ENCODE assay signal across 1 cellular context in genomic region chr1:214318956-214319355, GRCh38.
TF ChIP-seq lines count a peak whose summit lies in the region.

No MANE protein-coding gene starts in this region.

TF ChIP-seq in HepG2, 621 proteins besides CTCF, POLR2A, EP300 and RAD21 (continued from another document and continues in another):
- TF ChIP-seq ZNF770 (CRISPR knock-in tag; IDR thresholded peaks at IDR 0.05), result no peak
- TF ChIP-seq SAP130 (CRISPR knock-in tag; IDR thresholded peaks at IDR 0.05; ENCODE audit: low read depth), result peak; percentile 54; the same call in 1 of the 2 replicates
- TF ChIP-seq EED (CRISPR knock-in tag; IDR thresholded peaks at IDR 0.05), result no peak
- no peak for TF ChIP-seq SNRNP70 (IDR thresholded peaks at IDR 0.05; ENCODE audit: low read depth, low read length)
- TF ChIP-seq ZNF891 (CRISPR knock-in tag; IDR thresholded peaks at IDR 0.05), result no peak
- TF ChIP-seq PHF20 (CRISPR knock-in tag; IDR thresholded peaks at IDR 0.05), result no peak
- peak; percentile 35 for TF ChIP-seq ZEB1 (IDR thresholded peaks at IDR 0.05; ENCODE audit: insufficient replicate concordance, low read depth)
- 0 out of 2 replicates have a peak, but pooled peaks have one; percentile 22 for TF ChIP-seq TBX2 (CRISPR knock-in tag; IDR thresholded peaks at IDR 0.05; ENCODE audit: borderline replicate concordance)
- no peak for TF ChIP-seq ZNF567 (CRISPR knock-in tag; IDR thresholded peaks at IDR 0.05; ENCODE audit: borderline replicate concordance)
- peak; percentile 46; the same call in 1 of the 2 replicates for TF ChIP-seq ZFX (CRISPR knock-in tag; IDR thresholded peaks at IDR 0.05; ENCODE audit: low read depth)
- TF ChIP-seq CC2D1A (CRISPR knock-in tag; IDR thresholded peaks at IDR 0.05), result no peak
- peak; percentile 38; the same call in 1 of the 2 replicates for TF ChIP-seq NCOR1 (IDR thresholded peaks at IDR 0.05; ENCODE audit: borderline replicate concordance, low read length)
- TF ChIP-seq, protein P1, sequence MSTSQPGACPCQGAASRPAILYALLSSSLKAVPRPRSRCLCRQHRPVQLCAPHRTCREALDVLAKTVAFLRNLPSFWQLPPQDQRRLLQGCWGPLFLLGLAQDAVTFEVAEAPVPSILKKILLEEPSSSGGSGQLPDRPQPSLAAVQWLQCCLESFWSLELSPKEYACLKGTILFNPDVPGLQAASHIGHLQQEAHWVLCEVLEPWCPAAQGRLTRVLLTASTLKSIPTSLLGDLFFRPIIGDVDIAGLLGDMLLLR (CRISPR knock-in tag; IDR thresholded peaks at IDR 0.05), result no peak
- TF ChIP-seq PHF8 (CRISPR knock-in tag; IDR thresholded peaks at IDR 0.05), result no peak
- TF ChIP-seq, protein P2, sequence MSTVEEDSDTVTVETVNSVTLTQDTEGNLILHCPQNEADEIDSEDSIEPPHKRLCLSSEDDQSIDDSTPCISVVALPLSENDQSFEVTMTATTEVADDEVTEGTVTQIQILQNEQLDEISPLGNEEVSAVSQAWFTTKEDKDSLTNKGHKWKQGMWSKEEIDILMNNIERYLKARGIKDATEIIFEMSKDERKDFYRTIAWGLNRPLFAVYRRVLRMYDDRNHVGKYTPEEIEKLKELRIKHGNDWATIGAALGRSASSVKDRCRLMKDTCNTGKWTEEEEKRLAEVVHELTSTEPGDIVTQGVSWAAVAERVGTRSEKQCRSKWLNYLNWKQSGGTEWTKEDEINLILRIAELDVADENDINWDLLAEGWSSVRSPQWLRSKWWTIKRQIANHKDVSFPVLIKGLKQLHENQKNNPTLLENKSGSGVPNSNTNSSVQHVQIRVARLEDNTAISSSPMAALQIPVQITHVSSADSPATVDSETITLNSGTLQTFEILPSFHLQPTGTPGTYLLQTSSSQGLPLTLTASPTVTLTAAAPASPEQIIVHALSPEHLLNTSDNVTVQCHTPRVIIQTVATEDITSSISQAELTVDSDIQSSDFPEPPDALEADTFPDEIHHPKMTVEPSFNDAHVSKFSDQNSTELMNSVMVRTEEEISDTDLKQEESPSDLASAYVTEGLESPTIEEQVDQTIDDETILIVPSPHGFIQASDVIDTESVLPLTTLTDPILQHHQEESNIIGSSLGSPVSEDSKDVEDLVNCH (CRISPR knock-in tag; IDR thresholded peaks at IDR 0.05), result no peak
- TF ChIP-seq ONECUT2 (CRISPR knock-in tag; IDR thresholded peaks at IDR 0.05), result no peak
- no peak for TF ChIP-seq JUN (CRISPR knock-in tag; IDR thresholded peaks at IDR 0.05)
- TF ChIP-seq KLF15 (CRISPR knock-in tag; IDR thresholded peaks at IDR 0.05; ENCODE audit: borderline replicate concordance), result no peak
- TF ChIP-seq U2AF2 (IDR thresholded peaks at IDR 0.05; ENCODE audit: low read depth, low read length), result no peak
- no peak for TF ChIP-seq WIZ (CRISPR knock-in tag; IDR thresholded peaks at IDR 0.05)
- TF ChIP-seq PAX8 (CRISPR knock-in tag; IDR thresholded peaks at IDR 0.05; ENCODE audit: borderline replicate concordance), result no peak
- TF ChIP-seq BCL3 (CRISPR knock-in tag; IDR thresholded peaks at IDR 0.05), result no peak
- no peak for TF ChIP-seq ZNF737 (CRISPR knock-in tag; IDR thresholded peaks at IDR 0.05; ENCODE audit: borderline replicate concordance)
- no peak for TF ChIP-seq RBFOX2 (IDR thresholded peaks at IDR 0.05; ENCODE audit: low read depth, low read length)
- no peak for TF ChIP-seq CBX2 (IDR thresholded peaks at IDR 0.05; ENCODE audit: low read depth, low read length)
- TF ChIP-seq CBX2 (CRISPR knock-in tag; IDR thresholded peaks at IDR 0.05; ENCODE audit: low read depth), result no peak
- TF ChIP-seq ZFP82 (CRISPR knock-in tag; IDR thresholded peaks at IDR 0.05; ENCODE audit: borderline replicate concordance), result no peak
- TF ChIP-seq ZNF432 (CRISPR knock-in tag; IDR thresholded peaks at IDR 0.05; ENCODE audit: borderline replicate concordance), result no peak
- no peak for TF ChIP-seq NFKBIZ (CRISPR knock-in tag; IDR thresholded peaks at IDR 0.05)
- no peak for TF ChIP-seq ZC3H4 (CRISPR knock-in tag; IDR thresholded peaks at IDR 0.05; ENCODE audit: borderline replicate concordance)
- TF ChIP-seq, protein P3, sequence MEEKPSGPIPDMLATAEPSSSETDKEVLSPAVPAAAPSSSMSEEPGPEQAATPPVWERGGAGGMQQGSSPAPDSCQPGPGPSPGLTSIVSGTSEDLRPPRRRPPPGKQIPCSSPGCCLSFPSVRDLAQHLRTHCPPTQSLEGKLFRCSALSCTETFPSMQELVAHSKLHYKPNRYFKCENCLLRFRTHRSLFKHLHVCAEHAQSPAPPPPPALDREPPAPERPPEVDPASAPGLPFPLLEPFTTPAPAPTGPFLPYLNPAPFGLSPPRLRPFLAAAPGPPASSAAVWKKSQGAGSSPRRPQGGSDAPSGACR (CRISPR knock-in tag; IDR thresholded peaks at IDR 0.05), result no peak
- no peak for TF ChIP-seq SMARCC2 (IDR thresholded peaks at IDR 0.05)
- TF ChIP-seq, protein P4, sequence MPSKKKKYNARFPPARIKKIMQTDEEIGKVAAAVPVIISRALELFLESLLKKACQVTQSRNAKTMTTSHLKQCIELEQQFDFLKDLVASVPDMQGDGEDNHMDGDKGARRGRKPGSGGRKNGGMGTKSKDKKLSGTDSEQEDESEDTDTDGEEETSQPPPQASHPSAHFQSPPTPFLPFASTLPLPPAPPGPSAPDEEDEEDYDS (CRISPR knock-in tag; IDR thresholded peaks at IDR 0.05), result no peak; the same call in 1 of the 2 replicates
- no peak for TF ChIP-seq EHMT2 (IDR thresholded peaks at IDR 0.05; ENCODE audit: borderline replicate concordance, low read depth, low read length)
- no peak for TF ChIP-seq LCORL (IDR thresholded peaks at IDR 0.05)
- 0 out of 2 replicates have a peak, but pooled peaks have one; percentile 30 for TF ChIP-seq LCORL (CRISPR knock-in tag; IDR thresholded peaks at IDR 0.05)
- no peak for TF ChIP-seq ZBED4 (CRISPR knock-in tag; IDR thresholded peaks at IDR 0.05; ENCODE audit: borderline replicate concordance)
- TF ChIP-seq HOXA5 (CRISPR knock-in tag; IDR thresholded peaks at IDR 0.05), result no peak
- no peak for TF ChIP-seq ZBTB38 (CRISPR knock-in tag; IDR thresholded peaks at IDR 0.05)
- peak; percentile 61 for TF ChIP-seq RFX1 (IDR thresholded peaks at IDR 0.05)
- TF ChIP-seq ZNF33B (CRISPR knock-in tag; IDR thresholded peaks at IDR 0.05), result no peak
- TF ChIP-seq ZFP62 (CRISPR knock-in tag; IDR thresholded peaks at IDR 0.05), result no peak
- TF ChIP-seq TGIF2 (CRISPR knock-in tag; IDR thresholded peaks at IDR 0.05), result 0 out of 2 replicates have a peak, but pooled peaks have one; percentile 25
- TF ChIP-seq ZNF124 (CRISPR knock-in tag; IDR thresholded peaks at IDR 0.05), result no peak
- no peak for TF ChIP-seq ZNF660 (CRISPR knock-in tag; IDR thresholded peaks at IDR 0.05; ENCODE audit: borderline replicate concordance, low read depth)
- TF ChIP-seq SOX13 (IDR thresholded peaks at IDR 0.05), result no peak
- peak in 1 of 2 experiments; percentile 77; a peak in 2 of 4 replicates for TF ChIP-seq SOX13 (CRISPR knock-in tag; conservative IDR thresholded peaks at IDR 0.05 in 1 of 2, IDR thresholded peaks at IDR 0.05 in 1 of 2)
- TF ChIP-seq ZFP36L2 (CRISPR knock-in tag; IDR thresholded peaks at IDR 0.05), result no peak
- no peak for TF ChIP-seq ZNF589 (CRISPR knock-in tag; conservative IDR thresholded peaks at IDR 0.05)
- no peak for TF ChIP-seq HNRNPK (IDR thresholded peaks at IDR 0.05; ENCODE audit: low read depth, low read length, poor library complexity, severe bottlenecking)
- no peak for TF ChIP-seq ZFAT (CRISPR knock-in tag; conservative IDR thresholded peaks at IDR 0.05)
- TF ChIP-seq ATF7 (IDR thresholded peaks at IDR 0.05), result no peak
- TF ChIP-seq ATF7 (CRISPR knock-in tag; IDR thresholded peaks at IDR 0.05), result no peak
- peak; percentile 39; the same call in 1 of the 2 replicates for TF ChIP-seq NFYB (CRISPR knock-in tag; IDR thresholded peaks at IDR 0.05)
- no peak for TF ChIP-seq IRX3 (CRISPR knock-in tag; IDR thresholded peaks at IDR 0.05; ENCODE audit: borderline replicate concordance, low read depth)
- no peak for TF ChIP-seq ZNF773 (CRISPR knock-in tag; IDR thresholded peaks at IDR 0.05; ENCODE audit: borderline replicate concordance)
- no peak for TF ChIP-seq NFE2 (CRISPR knock-in tag; IDR thresholded peaks at IDR 0.05)
- TF ChIP-seq ZNF331 (CRISPR knock-in tag; IDR thresholded peaks at IDR 0.05), result no peak
- no peak for TF ChIP-seq NR1H2 (CRISPR knock-in tag; IDR thresholded peaks at IDR 0.05; ENCODE audit: borderline replicate concordance, low read depth)
- TF ChIP-seq KAT8 (CRISPR knock-in tag; IDR thresholded peaks at IDR 0.05), result no peak
- TF ChIP-seq PAXIP1 (CRISPR knock-in tag; conservative IDR thresholded peaks at IDR 0.05), result peak; percentile 71; the same call in 1 of the 2 replicates
- no peak for TF ChIP-seq YEATS2 (CRISPR knock-in tag; IDR thresholded peaks at IDR 0.05; ENCODE audit: borderline replicate concordance)
- peak; percentile 61 for TF ChIP-seq GATAD2A (CRISPR knock-in tag; IDR thresholded peaks at IDR 0.05)
- TF ChIP-seq ZNF576 (CRISPR knock-in tag; IDR thresholded peaks at IDR 0.05), result no peak
- TF ChIP-seq KAT7 (CRISPR knock-in tag; IDR thresholded peaks at IDR 0.05; ENCODE audit: borderline replicate concordance), result no peak
- no peak for TF ChIP-seq REXO4 (CRISPR knock-in tag; IDR thresholded peaks at IDR 0.05; ENCODE audit: borderline replicate concordance)
